15 cellular contexts compared by ENCODE assay signal in genomic region chr1:224213438-224214119, GRCh38. TPM values are rescaled to one million over a fixed set of nuclear protein-coding genes. Genes with fewer than 3 reads are reported as not detected.
DNase-seq lines count a peak whose midpoint lies in the region; TF ChIP-seq lines count a peak whose summit lies in the region.
"Had no signal": no experiment of that assay in that cellular context is flagged by ENCODE, and none has a peak within 500 bp of the region (broad histone marks: within the 10 kb centered on the region; RNA-seq: fewer than 3 reads in every experiment).

No MANE protein-coding gene starts in this region.

- CTCF ChIA-PET in Caco-2 (lab: Charles Lee), result interaction anchor here (0.5 kb wide), 1 partner anchor 31 kb away, joined by 7 read pairs; the partner anchor contains the start of gene DEGS1
- CTCF ChIA-PET in activated CD4-positive, alpha-beta memory T cell treated with anti-CD3 and anti-CD28 coated beads for 36 hours (lab: Charles Lee), result no interaction called here

- peak overlapping the region; percentile 20 for H3K27ac ChIP-seq in muscle layer of duodenum (ENCODE audit: low read length)
- H3K27ac ChIP-seq: BLaER1, SJSA1, uterus had no signal

- peak overlapping the region; percentile 83 for H3K27ac Mint-ChIP-seq in Caco-2 (ENCODE audit: unreplicated experiment)
- H3K27ac Mint-ChIP-seq in activated CD4-positive, alpha-beta memory T cell treated with anti-CD3 and anti-CD28 coated beads for 36 hours, result no peak overlapping the region
- H3K27ac Mint-ChIP-seq: activated naive CD4-positive, alpha-beta T cell treated with anti-CD3 and anti-CD28 coated beads, Interleukin-2, amount 50 U/mL, for 24 hours had no signal

- H3K4me1 ChIP-seq in Caco-2, result peaks cover 63% of the 10 kb centered on the region
- peaks cover 0 to 5% of the 10 kb centered on the region in 2 donors for H3K4me1 ChIP-seq in muscle layer of duodenum (ENCODE audit: control insufficient read depth in 1 of 2, insufficient read depth in 2 of 2, low read length in 2 of 2)
- H3K4me1 ChIP-seq: uterus had no signal

- peaks cover 43% of the 10 kb centered on the region for H3K4me1 Mint-ChIP-seq in Caco-2 (ENCODE audit: low read depth, unreplicated experiment)
- no peaks in the 10 kb centered on the region for H3K4me1 Mint-ChIP-seq in activated CD4-positive, alpha-beta memory T cell treated with anti-CD3 and anti-CD28 coated beads for 36 hours (ENCODE audit: low read depth)
- H3K4me1 Mint-ChIP-seq: activated naive CD4-positive, alpha-beta T cell treated with anti-CD3 and anti-CD28 coated beads, Interleukin-2, amount 50 U/mL, for 24 hours had no signal

- no peak overlapping the region for H3K4me3 Mint-ChIP-seq in Caco-2 (ENCODE audit: unreplicated experiment)
- H3K4me3 Mint-ChIP-seq in activated CD4-positive, alpha-beta memory T cell treated with anti-CD3 and anti-CD28 coated beads for 36 hours, result no peak overlapping the region
- H3K4me3 Mint-ChIP-seq: activated naive CD4-positive, alpha-beta T cell treated with anti-CD3 and anti-CD28 coated beads, Interleukin-2, amount 50 U/mL, for 24 hours had no signal

- no peaks in the 10 kb centered on the region for H3K9me3 Mint-ChIP-seq in Caco-2 (ENCODE audit: unreplicated experiment)
- H3K9me3 Mint-ChIP-seq in activated CD4-positive, alpha-beta memory T cell treated with anti-CD3 and anti-CD28 coated beads for 36 hours, result no peaks in the 10 kb centered on the region
- H3K9me3 Mint-ChIP-seq: activated naive CD4-positive, alpha-beta T cell treated with anti-CD3 and anti-CD28 coated beads, Interleukin-2, amount 50 U/mL, for 24 hours had no signal

- no peak overlapping the region for H3K4me3 ChIP-seq in Caco-2 (ENCODE audit: low read depth, low read length)
- no peak overlapping the region for H3K4me3 ChIP-seq in epithelial cell of esophagus (ENCODE audit: low read length)
- no peak overlapping the region for H3K4me3 ChIP-seq in muscle layer of duodenum (ENCODE audit: low read depth in 1 of 2, low read length in 2 of 2)
- H3K4me3 ChIP-seq in MG63, result no peak overlapping the region
- H3K4me3 ChIP-seq: BLaER1, gastroesophageal sphincter, SJSA1, uterus had no signal

- TSS peak; percentile 81 for BruUV-seq in Caco-2 (replicated peaks; lab: Mats Ljungman, UMichigan)

- TF ChIP-seq EP300 in Ishikawa (IDR thresholded peaks at IDR 0.05; ENCODE audit: borderline replicate concordance), result 0 out of 2 replicates have a peak, but pooled peaks have one; percentile 19

- intact Hi-C loops in Caco-2 (cut with micrococcal nuclease; ENCODE audit: unreplicated experiment), result loop anchor here (1.0 to 2.0 kb wide), 2 partner anchors 30 to 503 kb away; partner anchors contain the start of gene DEGS1
- intact Hi-C loops in activated CD4-positive, alpha-beta memory T cell treated with anti-CD3 and anti-CD28 coated beads for 36 hours (cut with micrococcal nuclease), result no loop called here

- POLR2A ChIA-PET in Caco-2 (lab: Charles Lee), result interaction anchor here (0.6 to 0.7 kb wide), 2 partner anchors 8 to 31 kb away, joined by 3 read pairs; no protein-coding TSS in a partner anchor
- POLR2A ChIA-PET in activated CD4-positive, alpha-beta memory T cell treated with anti-CD3 and anti-CD28 coated beads for 36 hours (lab: Charles Lee), result no interaction called here

- H3K36me3 Mint-ChIP-seq in Caco-2 (ENCODE audit: insufficient read depth, unreplicated experiment), result no peaks in the 10 kb centered on the region
- H3K36me3 Mint-ChIP-seq in activated CD4-positive, alpha-beta memory T cell treated with anti-CD3 and anti-CD28 coated beads for 36 hours, result no peaks in the 10 kb centered on the region
- H3K36me3 Mint-ChIP-seq: activated naive CD4-positive, alpha-beta T cell treated with anti-CD3 and anti-CD28 coated beads, Interleukin-2, amount 50 U/mL, for 24 hours had no signal

- H3K27me3 ChIP-seq in Caco-2 (replicated peaks; ENCODE audit: control insufficient read depth, insufficient read depth, low read length) (no peaks in the 10 kb centered on the region), muscle layer of duodenum (ENCODE audit: low read depth, low read length) (no peaks in the 10 kb centered on the region), MG63 (no peaks in the 10 kb centered on the region)
- H3K27me3 ChIP-seq: BLaER1, gastroesophageal sphincter, SJSA1, uterus had no signal

- DNase-seq in Caco-2 (peak; percentile 76 to 91), epithelial cell of esophagus (ENCODE audit: low read depth) (peak; percentile 32), AML-193 (lab: John Stamatoyannopoulos, UW) (no peak), activated gamma-delta T cell (lab: John Stamatoyannopoulos, UW) (no peak), MG63 (no peak)
- no peak for DNase-seq in activated CD4-positive, alpha-beta memory T cell treated with anti-CD3 and anti-CD28 coated beads for 36 hours
- DNase-seq: cortex of kidney, NCI-H1048, uterus had no signal

- no peaks in the 10 kb centered on the region for H3K36me3 ChIP-seq in Caco-2 (ENCODE audit: control insufficient read depth, insufficient read depth, low read length)
- no peaks in the 10 kb centered on the region for H3K36me3 ChIP-seq in muscle layer of duodenum (ENCODE audit: control insufficient read depth in 1 of 2, insufficient read depth in 2 of 2, low read length in 2 of 2)
- H3K36me3 ChIP-seq in MG63, result no peaks in the 10 kb centered on the region
- H3K36me3 ChIP-seq: BLaER1, gastroesophageal sphincter, SJSA1, uterus had no signal

- TF ChIP-seq RAD21 in Ishikawa (IDR thresholded peaks at IDR 0.05; ENCODE audit: low read depth), result no peak

- no peaks in the 10 kb centered on the region for H3K27me3 Mint-ChIP-seq in Caco-2 (ENCODE audit: insufficient read depth, unreplicated experiment)
- no peaks in the 10 kb centered on the region for H3K27me3 Mint-ChIP-seq in activated CD4-positive, alpha-beta memory T cell treated with anti-CD3 and anti-CD28 coated beads for 36 hours
- H3K27me3 Mint-ChIP-seq: activated naive CD4-positive, alpha-beta T cell treated with anti-CD3 and anti-CD28 coated beads, Interleukin-2, amount 50 U/mL, for 24 hours had no signal

- H3K9me3 ChIP-seq in Caco-2 (no peaks in the 10 kb centered on the region), muscle layer of duodenum (ENCODE audit: control insufficient read depth in 1 of 2, low read length in 2 of 2) (no peaks in the 10 kb centered on the region), MG63 (no peaks in the 10 kb centered on the region)
- H3K9me3 ChIP-seq: BLaER1, gastroesophageal sphincter, SJSA1, uterus had no signal

- TF ChIP-seq CTCF in Caco-2 (IDR thresholded peaks at IDR 0.05; ENCODE audit: insufficient read depth in 1 of 2, low read depth in 1 of 2, low read length in 1 of 2, severe bottlenecking in 1 of 2, unreplicated experiment in 1 of 2), result no peak
- no peak for TF ChIP-seq CTCF in epithelial cell of esophagus (IDR thresholded peaks at IDR 0.05; ENCODE audit: insufficient read depth, low read depth, low read length, missing control alignments)

TF ChIP-seq in Ishikawa, 13 proteins besides CTCF, POLR2A, EP300 and RAD21:
- TF ChIP-seq, protein P1, sequence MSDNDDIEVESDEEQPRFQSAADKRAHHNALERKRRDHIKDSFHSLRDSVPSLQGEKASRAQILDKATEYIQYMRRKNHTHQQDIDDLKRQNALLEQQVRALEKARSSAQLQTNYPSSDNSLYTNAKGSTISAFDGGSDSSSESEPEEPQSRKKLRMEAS (IDR thresholded peaks at IDR 0.05), result no peak
- TF ChIP-seq TAF1 (IDR thresholded peaks at IDR 0.05; ENCODE audit: low read depth) (no peak), FOXM1 (IDR thresholded peaks at IDR 0.05; ENCODE audit: borderline replicate concordance, low read depth) (0 out of 2 replicates have a peak, but pooled peaks have one; percentile 20), TEAD4 (IDR thresholded peaks at IDR 0.05) (peak; percentile 47), NFIC (IDR thresholded peaks at IDR 0.05) (no peak)

RNA-seq across cellular contexts. Expression of gene DEGS1, which starts 30.5 kb away (rescaled TPM):
- 38.8 and 39.2 TPM in 2 replicates for total RNA-seq in Caco-2 (2022)
- total RNA-seq in activated CD4-positive, alpha-beta memory T cell treated with anti-CD3 and anti-CD28 coated beads for 36 hours, result 10 to 100 TPM; 27.9 to 28.4 TPM
- 138 and 160 TPM in 2 replicates for total RNA-seq in MG63 (2014; rRNA removed; shearing (Covaris generic); ENCODE audit: low replicate concordance)

Comparison
In these comparisons a context has a peak if more than half of its experiments do, and no peak if none do; other contexts are left out.
1. DNase-seq: peak in Caco-2 (2 of 2) and epithelial cell of esophagus (single experiment); none in AML-193 (0 of 2), activated gamma-delta T cell (single experiment), activated CD4-positive, alpha-beta memory T cell treated with anti-CD3 and anti-CD28 coated beads for 36 hours (single experiment) and MG63 (single experiment).